In genomic region chr14:35416108-35416750, GRCh38 we compare ENCODE assay signal across 9 cellular contexts. TPM values are rescaled to one million over a fixed set of nuclear protein-coding genes. Genes with fewer than 3 reads are reported as not detected.
DNase-seq lines count a peak whose midpoint lies in the region; ATAC-seq, FAIRE-seq and TF ChIP-seq lines count a peak whose summit lies in the region.
"Had no signal": no experiment of that assay in that cellular context is flagged by ENCODE, and none has a peak within 500 bp of the region (broad histone marks: within the 10 kb centered on the region; RNA-seq: fewer than 3 reads in every experiment).

No MANE protein-coding gene starts in this region.

- H3K27ac Mint-ChIP-seq in activated naive CD4-positive, alpha-beta T cell treated with anti-CD3 and anti-CD28 coated beads, Interleukin-2, amount 50 U/mL, for 24 hours: peak overlapping the region; percentile 81

- POLR2A ChIA-PET in SK-N-SH (lab: Yijun Ruan, JAX): interaction anchor here (0.9 to 1.7 kb wide), 2 partner anchors 11 to 119 kb away, joined by 3 to 4 read pairs; partner anchors contain the start of gene NFKBIA

- no peaks in the 10 kb centered on the region for H3K27me3 Mint-ChIP-seq in activated naive CD4-positive, alpha-beta T cell treated with anti-CD3 and anti-CD28 coated beads, Interleukin-2, amount 50 U/mL, for 24 hours

- no peak for TF ChIP-seq RAD21 in SK-N-SH (IDR thresholded peaks at IDR 0.05; ENCODE audit: low read length)

- H3K79me2 ChIP-seq in SK-N-SH (ENCODE audit: insufficient read depth): no peaks in the 10 kb centered on the region

- ATAC-seq in SK-N-SH treated with all-trans-retinoic acid at 6 μM for 48 hours: no peak

- TF ChIP-seq CTCF in SK-N-SH (IDR thresholded peaks at IDR 0.05): no peak

- H3K36me3 ChIP-seq in SK-N-SH (replicated peaks in 1 of 2; ENCODE audit: control insufficient read depth in 1 of 2, insufficient read depth in 2 of 2, low read length in 1 of 2): no peaks in the 10 kb centered on the region

- H3K4me1 Mint-ChIP-seq in activated naive CD4-positive, alpha-beta T cell treated with anti-CD3 and anti-CD28 coated beads, Interleukin-2, amount 50 U/mL, for 24 hours: peaks cover 47% of the 10 kb centered on the region

- H3K27ac ChIP-seq in SK-N-SH (ENCODE audit: low read depth in 2 of 2, low read length in 1 of 2): no peak overlapping the region

- H3K4me3 Mint-ChIP-seq in activated naive CD4-positive, alpha-beta T cell treated with anti-CD3 and anti-CD28 coated beads, Interleukin-2, amount 50 U/mL, for 24 hours: peak overlapping the region; percentile 67

- H3K27me3 ChIP-seq in SK-N-SH (ENCODE audit: insufficient read depth): no peaks in the 10 kb centered on the region

- H3K4me3 ChIP-seq in SK-N-SH (ENCODE audit: low read depth in 2 of 2, low read length in 1 of 2): no peak overlapping the region

- WGBS in SK-N-SH (ENCODE audit: low lambda C conversion rate): 61% methylated on average over 4 of the region's 5 CpGs

- peaks cover 35% of the 10 kb centered on the region in 2 experiments for H3K4me1 ChIP-seq in SK-N-SH (ENCODE audit: control insufficient read depth in 1 of 2, insufficient read depth in 2 of 2, low read depth in 1 of 2, low read length in 1 of 2)

- H2AFZ ChIP-seq in SK-N-SH (ENCODE audit: low read depth): peak overlapping the region; percentile 25; the same call in 1 of the 2 replicates

- no peaks in the 10 kb centered on the region for H3K9me2 ChIP-seq in SK-N-SH

- DNase-seq in SK-N-SH (no peak), HTR-8/SVneo (ENCODE audit: insufficient read length, low spot score) (peak; percentile 15), RKO (ENCODE audit: low spot score) (no peak), NCI-H526 treated with DMSO at 0.1 percent for 48 hours (lab: John Stamatoyannopoulos, UW) (no peak), amniotic stem cell (lab: John Stamatoyannopoulos, UW) (no peak)
- DNase-seq in stimulated activated CD8-positive, alpha-beta memory T cell treated with anti-CD3 and anti-CD28 coated beads, Interleukin-2, amount 100 ng/mL, for 48 hours (ENCODE audit: low read depth in 2 of 2): peak; percentile 62 to 67

- H3K9me3 ChIP-seq in SK-N-SH: no peaks in the 10 kb centered on the region

- H4K20me1 ChIP-seq in SK-N-SH (ENCODE audit: insufficient read depth): no peaks in the 10 kb centered on the region

- H3K36me3 Mint-ChIP-seq in activated naive CD4-positive, alpha-beta T cell treated with anti-CD3 and anti-CD28 coated beads, Interleukin-2, amount 50 U/mL, for 24 hours: no peaks in the 10 kb centered on the region

- H3K9me3 Mint-ChIP-seq in activated naive CD4-positive, alpha-beta T cell treated with anti-CD3 and anti-CD28 coated beads, Interleukin-2, amount 50 U/mL, for 24 hours: no peaks in the 10 kb centered on the region

- H3K9ac ChIP-seq in SK-N-SH: no peak overlapping the region

- H3F3A ChIP-seq in SK-N-SH (replicated peaks; ENCODE audit: insufficient read depth): peaks cover 4% of the 10 kb centered on the region

- FAIRE-seq in HTR-8/SVneo (lab: Jason Lieb, UNC): no peak
- FAIRE-seq: TTC549 had no signal

- CTCF ChIA-PET in SK-N-SH (lab: Yijun Ruan, JAX): interaction anchor here (0.9 to 8.5 kb wide), 8 partner anchors 9 to 273 kb away, joined by 3 to 102 read pairs (median 8); no protein-coding TSS in a partner anchor

- peak overlapping the region; percentile 49 for H3K4me2 ChIP-seq in SK-N-SH

- TF ChIP-seq EP300 in SK-N-SH (IDR thresholded peaks at IDR 0.05; ENCODE audit: borderline replicate concordance in 1 of 2, low read depth in 1 of 2, low read length in 1 of 2): no peak

TF ChIP-seq in SK-N-SH, 30 proteins besides CTCF, POLR2A, EP300 and RAD21:
- TF ChIP-seq GATA2 (CRISPR knock-in tag; IDR thresholded peaks at IDR 0.05) (0 out of 2 replicates have a peak, but pooled peaks have one; percentile 17), USF2 (IDR thresholded peaks at IDR 0.05; ENCODE audit: borderline replicate concordance, low read depth, low read length) (no peak), GABPA (IDR thresholded peaks at IDR 0.05; ENCODE audit: low read depth) (no peak)

TF ChIP-seq in SK-N-SH treated with all-trans-retinoic acid at 6 μM for 48 hours, 23 proteins besides CTCF, POLR2A, EP300 and RAD21:
- TF ChIP-seq GLIS3 (CRISPR knock-in tag; IDR thresholded peaks at IDR 0.05): no peak
- no peak for TF ChIP-seq BACH2 (CRISPR knock-in tag; IDR thresholded peaks at IDR 0.05; ENCODE audit: borderline replicate concordance)
- TF ChIP-seq TOX (CRISPR knock-in tag; IDR thresholded peaks at IDR 0.05; ENCODE audit: borderline replicate concordance): no peak
- no peak for TF ChIP-seq ZFP3 (CRISPR knock-in tag; IDR thresholded peaks at IDR 0.05)
- no peak for TF ChIP-seq ZNF565 (CRISPR knock-in tag; conservative IDR thresholded peaks at IDR 0.05; ENCODE audit: low read depth)

RNA-seq across cellular contexts. Expression of gene NFKBIA, which starts 11.7 kb away (rescaled TPM):
- 56.3 and 56.7 TPM in 2 replicates for polyA plus RNA-seq in SK-N-SH (2012; rRNA removed)
- polyA plus RNA-seq in SK-N-SH (2012; cell fraction: cytosol; rRNA removed): 30.8 and 34.1 TPM in 2 replicates
- polyA plus RNA-seq in SK-N-SH (2012; cell fraction: nucleus; rRNA removed): 154 and 164 TPM in 2 replicates

Comparison
In these comparisons a context has a peak if more than half of its experiments do, and no peak if none do; other contexts are left out.
1. DNase-seq: peak in HTR-8/SVneo (single experiment) and stimulated activated CD8-positive, alpha-beta memory T cell treated with anti-CD3 and anti-CD28 coated beads, Interleukin-2, amount 100 ng/mL, for 48 hours (2 of 2); none in SK-N-SH (single experiment), RKO (single experiment), NCI-H526 treated with DMSO at 0.1 percent for 48 hours (single experiment) and amniotic stem cell (single experiment).